1 cellular context compared by ENCODE assay signal in the genomic region with DNA sequence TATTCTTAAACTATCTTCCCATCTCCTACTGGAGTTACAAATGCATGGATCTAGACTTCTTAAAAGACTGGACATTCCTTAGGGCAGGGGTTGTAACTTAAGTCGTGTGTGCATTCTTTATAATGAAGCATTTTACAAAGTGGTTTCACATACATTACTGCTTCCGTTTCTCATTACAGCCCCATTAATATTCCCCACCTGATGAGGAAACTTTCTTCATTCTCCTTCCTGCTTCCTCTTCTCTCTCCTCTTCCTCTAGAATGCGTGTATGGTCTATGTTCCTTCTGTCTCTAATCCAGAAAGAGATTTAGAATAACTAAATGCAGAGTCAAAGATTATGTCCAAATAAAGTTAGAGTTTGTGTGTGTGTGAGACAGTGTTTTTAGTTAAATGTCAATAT.
TF ChIP-seq lines count a peak whose summit lies in the region.

No MANE protein-coding gene starts in this region.

TF ChIP-seq in K562, 482 proteins besides CTCF, POLR2A, EP300 and RAD21 (continued from another document):
- TF ChIP-seq CBX3 (IDR thresholded peaks at IDR 0.05; ENCODE audit: borderline replicate concordance in 1 of 2, low read length in 2 of 2) (no peak), EZH2 (IDR thresholded peaks at IDR 0.05; ENCODE audit: borderline replicate concordance, low read depth, low read length) (no peak), ZNF695 (CRISPR knock-in tag; IDR thresholded peaks at IDR 0.05) (no peak), FOXM1 (IDR thresholded peaks at IDR 0.05; ENCODE audit: low read depth) (0 out of 2 replicates have a peak, but pooled peaks have one; percentile 2), FOXM1 (CRISPR knock-in tag; IDR thresholded peaks at IDR 0.05; ENCODE audit: low read depth) (no peak), HMG20B (CRISPR knock-in tag; IDR thresholded peaks at IDR 0.05) (0 out of 2 replicates have a peak, but pooled peaks have one; percentile 38), ZKSCAN1 (IDR thresholded peaks at IDR 0.05; ENCODE audit: low read depth, low read length) (no peak)
